Comparison of ENCODE assay signal across 8 cellular contexts in the genomic region with DNA sequence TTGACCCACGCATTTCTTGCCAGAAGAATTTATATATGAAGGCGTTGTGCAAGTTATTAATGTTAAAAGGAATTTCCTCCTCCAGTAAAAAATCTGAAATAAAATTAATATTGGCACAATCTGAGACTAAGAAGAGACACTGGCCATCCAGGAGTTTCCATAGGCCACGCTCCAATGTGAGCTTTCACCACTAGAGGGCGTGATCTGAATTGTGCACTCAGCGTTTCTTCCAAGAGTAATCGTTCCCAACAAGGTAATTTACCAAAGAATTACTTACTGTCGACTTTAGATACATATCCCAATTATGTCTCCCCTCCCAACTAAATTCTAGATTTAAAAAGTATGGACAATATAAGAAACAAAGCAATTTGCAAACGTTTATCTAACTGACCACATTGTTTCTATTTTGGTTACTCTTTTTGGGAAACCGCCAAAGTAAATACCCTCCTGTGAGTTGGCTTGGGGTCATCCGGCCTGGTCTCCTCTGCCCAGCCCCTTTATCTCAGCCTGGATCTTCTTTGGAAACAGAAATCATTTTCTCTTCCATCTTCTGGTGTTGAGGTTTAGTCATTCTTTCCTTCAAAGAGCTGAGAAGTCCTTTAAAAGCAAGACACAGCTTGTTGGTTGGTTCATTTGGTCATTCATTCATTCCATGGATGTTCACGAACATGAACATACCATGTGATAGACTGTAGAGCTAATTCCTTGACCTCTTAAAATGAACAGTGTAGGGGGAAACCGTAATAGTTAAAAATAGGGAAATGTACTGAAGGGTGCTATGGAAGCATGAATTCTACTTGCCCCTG. TPM values are rescaled to one million over a fixed set of nuclear protein-coding genes. Genes with fewer than 3 reads are reported as not detected.
A peak's percentile ranks its signal among the peaks of the same experiment; 100 is the strongest.
DNase-seq lines count a peak whose midpoint lies in the region; ATAC-seq and TF ChIP-seq lines count a peak whose summit lies in the region.

No MANE protein-coding gene starts in this region.

- 27% methylated on average over 12 of the region's 12 CpGs for WGBS in right lobe of liver (ENCODE audit: insufficient coverage, low coverage, low lambda C conversion rate, missing lambda C conversion rate)

- H3K9me3 ChIP-seq in right lobe of liver = no peaks in the 10 kb centered on the region

- ATAC-seq in right lobe of liver (peak; percentile 83 to 91 (median 90)), GM18909 (IDR thresholded peaks at IDR 0.05; ENCODE audit: poor library complexity, unreplicated experiment) (no peak)

- no peak for TF ChIP-seq POLR2A in right lobe of liver (IDR thresholded peaks at IDR 0.05)

- intact Hi-C loops in right lobe of liver (cut with DNase I) = loop anchor here in 1 of 2 donors (5.0 kb wide), 1 partner anchor 335 kb away; the partner anchor contains the start of gene ALDH1A2

- H3K4me3 ChIP-seq in right lobe of liver = peak overlapping the region in 2 of 3 donors; percentile 13 to 30

- DNase-seq in NCI-H1092 treated with DMSO at 0.1 percent for 48 hours (lab: John Stamatoyannopoulos, UW) (peak; percentile 4), NCI-H1092 (lab: John Stamatoyannopoulos, UW) (no peak), Kasumi-1 (lab: John Stamatoyannopoulos, UW) (peak; percentile 11 to 58), T1000 (lab: John Stamatoyannopoulos, UW) (peak; percentile 35), cerebellar cortex (ENCODE audit: low spot score) (peak; percentile 46), right lobe of liver (peak in 2 of 3 donors; percentile 29 to 63)
- peak; percentile 74 for DNase-seq in stimulated activated CD8-positive, alpha-beta memory T cell treated with anti-CD3 and anti-CD28 coated beads, Interleukin-4, amount 100 ng/mL, for 48 hours

- no peaks in the 10 kb centered on the region for H3K36me3 ChIP-seq in right lobe of liver

- no peaks in the 10 kb centered on the region for H3K4me1 ChIP-seq in right lobe of liver

- peak; percentile 76 to 95 (median 90) for TF ChIP-seq CTCF in right lobe of liver (IDR thresholded peaks at IDR 0.05)

- no peaks in the 10 kb centered on the region for H3K27me3 ChIP-seq in right lobe of liver

- no peak overlapping the region for H3K27ac ChIP-seq in right lobe of liver

RNA-seq across cellular contexts. Expression of gene POLR2M, which starts 26.2 kb away (rescaled TPM):
- total RNA-seq in right lobe of liver = 10 to 100 TPM; 10.9 to 31.4 (median 19.7) TPM
